27 cellular contexts compared by ENCODE assay signal in genomic region chr13:99061411-99061810, GRCh38.
DNase-seq lines count a peak whose midpoint lies in the region; ATAC-seq and TF ChIP-seq lines count a peak whose summit lies in the region.
"Had no signal": no experiment of that assay in that cellular context is flagged by ENCODE, and none has a peak within 500 bp of the region (broad histone marks: within the 10 kb centered on the region; RNA-seq: fewer than 3 reads in every experiment).

No MANE protein-coding gene starts in this region.

- dilution Hi-C loops in mammary epithelial cell (cut with HindIII; ENCODE audit: low sequenced_read_pairs) = no loop called here

- H4K20me1 ChIP-seq in mammary epithelial cell (ENCODE audit: insufficient read depth, low read length) = no peaks in the 10 kb centered on the region

- no peak overlapping the region for H2BK120ac ChIP-seq in mesendoderm (ENCODE audit: low read depth, low read length)

- no peak overlapping the region for H2BK15ac ChIP-seq in mesendoderm (replicated peaks; ENCODE audit: low read depth)

- no peaks in the 10 kb centered on the region for H3K36me3 ChIP-seq in mammary epithelial cell (ENCODE audit: insufficient read depth, low read length)
- no peaks in the 10 kb centered on the region for H3K36me3 ChIP-seq in mesendoderm (ENCODE audit: control insufficient read depth, insufficient read depth, low read length)
- H3K36me3 ChIP-seq: right atrium auricular region had no signal

- no peak overlapping the region for H2AFZ ChIP-seq in mammary epithelial cell (ENCODE audit: low read depth, low read length)
- H2AFZ ChIP-seq: parathyroid adenoma had no signal

- H3K9ac ChIP-seq in mammary epithelial cell (ENCODE audit: insufficient read depth, low read length) = no peak overlapping the region
- H3K9ac ChIP-seq in mesendoderm (ENCODE audit: low read length) = no peak overlapping the region
- H3K9ac ChIP-seq: parathyroid adenoma had no signal

- H3K4me1 Mint-ChIP-seq in MCF 10A (ENCODE audit: insufficient read depth, unreplicated experiment) = peaks cover 60% of the 10 kb centered on the region
- peaks cover 40 to 51% of the 10 kb centered on the region in 2 donors for H3K4me1 Mint-ChIP-seq in effector memory CD8-positive, alpha-beta T cell (ENCODE audit: low read depth in 2 of 2)
- H3K4me1 Mint-ChIP-seq in nephron = peaks cover 68% of the 10 kb centered on the region
- peaks cover 25 to 36% of the 10 kb centered on the region in 2 donors for H3K4me1 Mint-ChIP-seq in stimulated activated naive B cell treated with anti-CD40 and anti-IgM and Interleukin-4, amounts not matched to agents 10 μg/mL and 1 μg/mL and 100 μg/mL, for 72 hours
- H3K4me1 Mint-ChIP-seq in T-helper 17 cell = peaks cover 45% of the 10 kb centered on the region

- H3K27me3 ChIP-seq in mammary epithelial cell (ENCODE audit: insufficient read depth, low read length) = no peaks in the 10 kb centered on the region
- H3K27me3 ChIP-seq in mesendoderm (ENCODE audit: insufficient read depth, low read length, poor library complexity) = no peaks in the 10 kb centered on the region
- H3K27me3 ChIP-seq: right atrium auricular region, testis had no signal

- no peak overlapping the region for H4K8ac ChIP-seq in mesendoderm (ENCODE audit: low read depth, low read length)

- H3K27ac ChIP-seq in mammary epithelial cell (ENCODE audit: insufficient read depth, low read depth, low read length) (no peak overlapping the region), mesendoderm (ENCODE audit: low read depth, low read length) (no peak overlapping the region)
- H3K27ac ChIP-seq: parathyroid adenoma, SK-N-MC, testis had no signal

- no peaks in the 10 kb centered on the region for H3K79me1 ChIP-seq in mesendoderm (ENCODE audit: low read length)

- H3K18ac ChIP-seq in mesendoderm (ENCODE audit: low read length) = no peak overlapping the region

- TF ChIP-seq CTCF in MCF 10A (IDR thresholded peaks at IDR 0.05; ENCODE audit: unreplicated experiment) = no peak
- no peak for TF ChIP-seq CTCF in mammary epithelial cell (conservative IDR thresholded peaks at IDR 0.05 in 1 of 2, IDR thresholded peaks at IDR 0.05 in 1 of 2; ENCODE audit: extremely low read depth in 1 of 2, insufficient read depth in 1 of 2, low read depth in 1 of 2, low read length in 2 of 2)
- TF ChIP-seq CTCF in nephron (IDR thresholded peaks at IDR 0.05; ENCODE audit: unreplicated experiment in 3 of 3) = no peak

- H3K4me1 ChIP-seq in mammary epithelial cell (ENCODE audit: insufficient read depth, low read length) (peaks cover 46% of the 10 kb centered on the region), mesendoderm (ENCODE audit: control insufficient read depth, low read depth, low read length) (no peaks in the 10 kb centered on the region)
- H3K4me1 ChIP-seq: testis had no signal

- intact Hi-C loops in MCF 10A (cut with micrococcal nuclease) (no loop called here), mammary epithelial cell (cut with micrococcal nuclease) (no loop called here)

- H3K23ac ChIP-seq in mesendoderm (ENCODE audit: low read length) = no peak overlapping the region

- H3K4me2 ChIP-seq in mammary epithelial cell (ENCODE audit: insufficient read depth, low read depth, low read length) (no peak overlapping the region), mesendoderm (ENCODE audit: low read length) (no peak overlapping the region)

- 93% methylated on average over 3 of the region's 4 CpGs for WGBS in mammary epithelial cell (ENCODE audit: low coverage, missing lambda C conversion rate)
- WGBS in mesendoderm (ENCODE audit: extremely low coverage, insufficient coverage, low lambda C conversion rate) = no CpG with 5 or more reads among the region's 4 CpGs

- H3K27me3 Mint-ChIP-seq in MCF 10A (ENCODE audit: insufficient read depth, unreplicated experiment) (no peaks in the 10 kb centered on the region), nephron (ENCODE audit: low read depth) (peaks cover 5% of the 10 kb centered on the region), T-helper 17 cell (no peaks in the 10 kb centered on the region)
- H3K27me3 Mint-ChIP-seq in effector memory CD8-positive, alpha-beta T cell = no peaks in the 10 kb centered on the region
- H3K27me3 Mint-ChIP-seq in stimulated activated naive B cell treated with anti-CD40 and anti-IgM and Interleukin-4, amounts not matched to agents 10 μg/mL and 1 μg/mL and 100 μg/mL, for 72 hours = peaks cover 18 to 47% of the 10 kb centered on the region in 2 donors
- H3K27me3 Mint-ChIP-seq: activated CD8-positive, alpha-beta T cell treated with anti-CD3 and anti-CD28 coated beads for 36 hours; activated T-helper 17 cell treated with anti-CD3 and anti-CD28 coated beads, Interleukin-2, amount 50 U/mL, for 72 hours had no signal

- H3K27ac Mint-ChIP-seq in MCF 10A (ENCODE audit: low read depth, unreplicated experiment) (peak overlapping the region; percentile 66), nephron (peak overlapping the region in 2 of 3 experiments; percentile 45 to 88), T-helper 17 cell (no peak overlapping the region)
- H3K27ac Mint-ChIP-seq in effector memory CD8-positive, alpha-beta T cell = peak overlapping the region; percentile 19 to 75
- H3K27ac Mint-ChIP-seq in stimulated activated naive B cell treated with anti-CD40 and anti-IgM and Interleukin-4, amounts not matched to agents 10 μg/mL and 1 μg/mL and 100 μg/mL, for 72 hours = no peak overlapping the region
- H3K27ac Mint-ChIP-seq: activated CD8-positive, alpha-beta T cell treated with anti-CD3 and anti-CD28 coated beads for 36 hours; activated T-helper 17 cell treated with anti-CD3 and anti-CD28 coated beads, Interleukin-2, amount 50 U/mL, for 72 hours; B cell had no signal

- no peak overlapping the region for H2AK5ac ChIP-seq in mesendoderm (ENCODE audit: low read length)

- no peaks in the 10 kb centered on the region for H3K9me3 ChIP-seq in mammary epithelial cell (replicated peaks; ENCODE audit: insufficient read depth, low read length)
- H3K9me3 ChIP-seq in T-helper 17 cell (ENCODE audit: control insufficient read depth, low read length, poor library complexity, severe bottlenecking) = no peaks in the 10 kb centered on the region
- H3K9me3 ChIP-seq: right atrium auricular region, testis had no signal

- CTCF ChIA-PET in MCF 10A (lab: Yijun Ruan, JAX) = interaction anchor here (1.3 kb wide), 1 partner anchor 11 kb away, joined by 3 read pairs; no protein-coding TSS in a partner anchor
- CTCF ChIA-PET in mammary epithelial cell (lab: Charles Lee; ENCODE audit: low non-redundant PET) = no interaction called here

- POLR2A ChIA-PET in MCF 10A (lab: Yijun Ruan, JAX) = interaction anchor here (1.2 to 1.4 kb wide), 3 partner anchors 9 to 25 kb away, joined by 5 to 6 read pairs (median 5); no protein-coding TSS in a partner anchor

- H3K56ac ChIP-seq in mesendoderm (ENCODE audit: low read length) = no peak overlapping the region

- H3K9me3 Mint-ChIP-seq in MCF 10A (ENCODE audit: unreplicated experiment) (peaks cover 9% of the 10 kb centered on the region), nephron (no peaks in the 10 kb centered on the region)
- no peaks in the 10 kb centered on the region for H3K9me3 Mint-ChIP-seq in effector memory CD8-positive, alpha-beta T cell
- H3K9me3 Mint-ChIP-seq in stimulated activated naive B cell treated with anti-CD40 and anti-IgM and Interleukin-4, amounts not matched to agents 10 μg/mL and 1 μg/mL and 100 μg/mL, for 72 hours = no peaks in the 10 kb centered on the region
- H3K9me3 Mint-ChIP-seq: activated CD8-positive, alpha-beta T cell treated with anti-CD3 and anti-CD28 coated beads for 36 hours; activated T-helper 17 cell treated with anti-CD3 and anti-CD28 coated beads, Interleukin-2, amount 50 U/mL, for 72 hours had no signal

- DNase-seq in MCF 10A (ENCODE audit: unreplicated experiment) (no peak), mammary epithelial cell (no peak), T-helper 17 cell (no peak), mesendoderm (no peak)
- no peak for DNase-seq in effector memory CD8-positive, alpha-beta T cell
- DNase-seq in stimulated activated CD4-positive, alpha-beta T cell treated with anti-CD3 and anti-CD28 coated beads, Interleukin-4, amount 100 ng/mL, for 1 hour = no peak
- no peak for DNase-seq in stimulated activated naive B cell treated with anti-CD40 and anti-IgM and Interleukin-4, amounts not matched to agents 10 μg/mL and 1 μg/mL and 100 μg/mL, for 72 hours
- DNase-seq: activated CD4-positive, alpha-beta T cell treated with anti-CD3 and anti-CD28 coated beads for 1 hour; activated CD8-positive, alpha-beta T cell treated with anti-CD3 and anti-CD28 coated beads for 36 hours; central memory CD4-positive, alpha-beta T cell; DMS79; GDM1; H7; islet precursor cell; left ventricle myocardium superior; NCI-H1105 treated with DMSO at 0.1 percent for 48 hours; NCI-H1930; NCI-H226; stimulated activated CD4-positive, alpha-beta T cell treated with anti-CD3 and anti-CD28 coated beads, Interleukin-4, amount 100 ng/mL, for 24 hours; stimulated activated naive CD4-positive, alpha-beta T cell treated with Interleukin-2 at 50 U/mL for 16 hours; testis had no signal

- no peak overlapping the region for H3K4me3 ChIP-seq in mammary epithelial cell (replicated peaks in 1 of 3; ENCODE audit: insufficient read depth in 1 of 3, low read depth in 2 of 3, low read length in 3 of 3)
- no peak overlapping the region for H3K4me3 ChIP-seq in mesendoderm (ENCODE audit: low read length)
- H3K4me3 ChIP-seq: right atrium auricular region, SK-N-MC, testis had no signal

- H3K4me3 Mint-ChIP-seq in MCF 10A (ENCODE audit: unreplicated experiment) (no peak overlapping the region), nephron (no peak overlapping the region), T-helper 17 cell (no peak overlapping the region)
- no peak overlapping the region for H3K4me3 Mint-ChIP-seq in effector memory CD8-positive, alpha-beta T cell
- H3K4me3 Mint-ChIP-seq in stimulated activated naive B cell treated with anti-CD40 and anti-IgM and Interleukin-4, amounts not matched to agents 10 μg/mL and 1 μg/mL and 100 μg/mL, for 72 hours = no peak overlapping the region
- H3K4me3 Mint-ChIP-seq: activated CD8-positive, alpha-beta T cell treated with anti-CD3 and anti-CD28 coated beads for 36 hours; activated T-helper 17 cell treated with anti-CD3 and anti-CD28 coated beads, Interleukin-2, amount 50 U/mL, for 72 hours; B cell had no signal

- no peak overlapping the region for H3K4ac ChIP-seq in mesendoderm (ENCODE audit: low read depth, low read length)

- no peak overlapping the region for H2BK5ac ChIP-seq in mesendoderm (ENCODE audit: low read length)

- no peak for ATAC-seq in effector memory CD8-positive, alpha-beta T cell (replicated peaks)
- ATAC-seq in stimulated activated naive B cell treated with anti-CD40 and anti-IgM and Interleukin-4, amounts not matched to agents 10 μg/mL and 1 μg/mL and 100 μg/mL, for 72 hours (replicated peaks) = no peak
- ATAC-seq in T-helper 17 cell = no peak
- ATAC-seq: activated CD8-positive, alpha-beta T cell treated with anti-CD3 and anti-CD28 coated beads for 36 hours; activated T-helper 17 cell treated with anti-CD3 and anti-CD28 coated beads, Interleukin-2, amount 50 U/mL, for 72 hours; left ventricle myocardium superior had no signal

- H4K5ac ChIP-seq in mesendoderm (ENCODE audit: low read length) = no peak overlapping the region

- in situ Hi-C loops in mammary epithelial cell (cut with MboI; ENCODE audit: low sequenced_read_pairs in 2 of 2) = no loop called here

- BruUV-seq in MCF 10A (replicated peaks; lab: Mats Ljungman, UMichigan) (no TSS peak), mammary epithelial cell (replicated peaks; lab: Mats Ljungman, UMichigan) (no TSS peak)

- peaks cover 6% of the 10 kb centered on the region for H3K36me3 Mint-ChIP-seq in MCF 10A (ENCODE audit: insufficient read depth, unreplicated experiment)
- peaks cover 5% of the 10 kb centered on the region for H3K36me3 Mint-ChIP-seq in effector memory CD8-positive, alpha-beta T cell (ENCODE audit: insufficient read depth)
- H3K36me3 Mint-ChIP-seq in nephron (ENCODE audit: low read depth) = no peaks in the 10 kb centered on the region
- peaks cover 6 to 15% of the 10 kb centered on the region in 2 donors for H3K36me3 Mint-ChIP-seq in stimulated activated naive B cell treated with anti-CD40 and anti-IgM and Interleukin-4, amounts not matched to agents 10 μg/mL and 1 μg/mL and 100 μg/mL, for 72 hours
- peaks cover 10% of the 10 kb centered on the region for H3K36me3 Mint-ChIP-seq in T-helper 17 cell (ENCODE audit: low read depth)

- H3K79me2 ChIP-seq in mammary epithelial cell (ENCODE audit: insufficient read depth, low read length) (peaks cover 79% of the 10 kb centered on the region), mesendoderm (ENCODE audit: control insufficient read depth, insufficient read depth, low read length) (no peaks in the 10 kb centered on the region)
- H3K79me2 ChIP-seq: parathyroid adenoma had no signal

Comparison
In these comparisons a context has a peak if more than half of its experiments do, and no peak if none do; other contexts are left out.
1. H3K27ac Mint-ChIP-seq: peak in MCF 10A (single experiment), effector memory CD8-positive, alpha-beta T cell (2 of 2) and nephron (2 of 3); none in stimulated activated naive B cell treated with anti-CD40 and anti-IgM and Interleukin-4, amounts not matched to agents 10 μg/mL and 1 μg/mL and 100 μg/mL, for 72 hours (single experiment) and T-helper 17 cell (single experiment).